8 cellular contexts compared by ENCODE assay signal in the genomic region with DNA sequence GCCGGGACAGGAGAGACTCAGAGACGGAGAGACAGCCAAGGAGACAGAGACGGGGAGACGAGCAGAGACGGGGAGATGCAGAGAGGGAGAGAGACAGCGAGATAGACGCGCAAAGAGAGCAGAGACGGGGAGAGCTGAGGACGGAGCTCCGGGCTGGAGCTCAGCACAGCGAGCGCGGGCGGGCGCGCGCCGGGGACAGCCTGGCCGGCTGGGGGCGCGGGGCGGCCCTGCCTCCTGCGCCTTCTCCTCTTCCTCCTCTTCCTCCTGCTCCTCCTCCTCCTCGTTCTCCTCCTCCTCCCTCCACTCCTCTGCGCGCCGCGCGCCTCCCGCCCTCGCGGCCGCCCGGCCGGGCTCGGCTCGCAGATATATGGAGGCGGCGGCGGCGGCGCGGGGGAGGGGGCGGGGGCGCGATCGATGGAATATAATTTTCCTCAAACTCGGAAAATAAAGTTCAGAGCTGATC. TPM values are rescaled to one million over a fixed set of nuclear protein-coding genes. Genes with fewer than 3 reads are reported as not detected.
DNase-seq lines count a peak whose midpoint lies in the region; ATAC-seq, FAIRE-seq and TF ChIP-seq lines count a peak whose summit lies in the region.

TSS of gene ERFL (minus strand) at position 229 of the 463 bp plus-strand sequence. CDS start 15,530 bp downstream, outside the sequence.

- H3K9ac ChIP-seq in H1 (replicated peaks in 1 of 4; ENCODE audit: extremely low read depth in 1 of 4, low read depth in 3 of 4, low read length in 3 of 4): no peak within 1 kb of the TSS; a peak in 1 of 7 replicates

- H3K9me3 ChIP-seq in Panc1 (ENCODE audit: control insufficient read depth, insufficient read depth, low read depth, low read length): no peaks in the 10 kb centered on the region
- H3K9me3 ChIP-seq in H1 (ENCODE audit: insufficient read depth in 2 of 2, low read depth in 1 of 2, low read length in 1 of 2): no peaks in the 10 kb centered on the region
- no peaks in the 10 kb centered on the region for H3K9me3 ChIP-seq in osteoblast (ENCODE audit: low read depth, low read length)

- peaks cover 25% of the 10 kb centered on the region for H3K4me1 Mint-ChIP-seq in activated T-cell treated with anti-CD3 and anti-CD28 coated beads, Interleukin-2, amount 50 U/mL, for 24 hours (ENCODE audit: low read depth)

- 2% methylated on average over 26 of the region's 49 CpGs; no CpG with 5 or more reads in 1 of the 2 experiments for WGBS in H1 (ENCODE audit: extremely low coverage in 1 of 2, insufficient coverage in 1 of 2, insufficient read length in 1 of 2, insufficient replicate concordance in 2 of 2, low coverage in 1 of 2, low lambda C conversion rate in 2 of 2, missing lambda C conversion rate in 1 of 2), 2 experiments

- CTCF ChIA-PET in Panc1 (lab: Charles Lee): interaction anchor here (0.7 kb wide), 1 partner anchor 71 kb away, joined by 3 read pairs; no protein-coding TSS in a partner anchor
- CTCF ChIA-PET in H1 (lab: Charles Lee; ENCODE audit: partially characterized antibody): interaction anchor here (0.6 to 1.5 kb wide), 8 partner anchors 9 to 55 kb away, joined by 3 to 6 read pairs (median 4); no protein-coding TSS in a partner anchor

- ATAC-seq in Panc1: peak; percentile 59

- H3K4me1 ChIP-seq in Panc1 (ENCODE audit: control insufficient read depth, insufficient read depth, low read length) (no peaks in the 10 kb centered on the region; the same call in 1 of the 2 replicates), H1 (replicated peaks in 1 of 4; ENCODE audit: control insufficient read depth in 3 of 4, insufficient read depth in 4 of 4, low read length in 3 of 4) (peaks cover 6 to 20% (median 14%) of the 10 kb centered on the region in 4 experiments), osteoblast (ENCODE audit: insufficient read depth, low read length) (peaks cover 7% of the 10 kb centered on the region)

- no peak; the same call in 1 of the 2 replicates for TF ChIP-seq CTCF in Panc1 (IDR thresholded peaks at IDR 0.05)
- TF ChIP-seq CTCF in H1 (IDR thresholded peaks at IDR 0.05; ENCODE audit: control extremely low read depth in 1 of 3, insufficient read depth in 1 of 3, low read depth in 1 of 3, low read length in 3 of 3): no peak
- no peak for TF ChIP-seq CTCF in osteoblast (IDR thresholded peaks at IDR 0.05; ENCODE audit: extremely low read depth, low read depth, low read length)

- peak within 1 kb of the TSS; percentile 95 for H2BK20ac ChIP-seq in H1 (ENCODE audit: low read length)

- no peaks in the 10 kb centered on the region for H3K9me3 Mint-ChIP-seq in activated T-cell treated with anti-CD3 and anti-CD28 coated beads, Interleukin-2, amount 50 U/mL, for 24 hours

- peaks cover 3% of the 10 kb centered on the region; the same call in 1 of the 2 replicates for H3K27me3 ChIP-seq in Panc1 (ENCODE audit: control insufficient read depth, insufficient read depth, low read length)
- peaks cover 87 to 97% (median 95%) of the 10 kb centered on the region in 4 experiments for H3K27me3 ChIP-seq in H1 (replicated peaks in 1 of 4; ENCODE audit: control insufficient read depth in 3 of 4, extremely low read depth in 1 of 4, insufficient read depth in 3 of 4, low read length in 3 of 4)
- H3K27me3 ChIP-seq in osteoblast (ENCODE audit: insufficient read depth, low read length): peaks cover 49% of the 10 kb centered on the region

- peak within 1 kb of the TSS; percentile 100 for H2BK15ac ChIP-seq in H1 (ENCODE audit: low read length)

- peaks cover 8 to 31% of the 10 kb centered on the region in 2 experiments for H4K20me1 ChIP-seq in H1 (replicated peaks in 1 of 2; ENCODE audit: control insufficient read depth in 1 of 2, insufficient read depth in 2 of 2, low read length in 2 of 2)
- H4K20me1 ChIP-seq in osteoblast (ENCODE audit: insufficient read depth, low read length): no peaks in the 10 kb centered on the region

- FAIRE-seq in H1 (lab: Jason Lieb, UNC): no peak

- BruUV-seq in Panc1 (replicated peaks; lab: Mats Ljungman, UMichigan): no TSS peak

- peaks cover 3% of the 10 kb centered on the region for H3K27me3 Mint-ChIP-seq in activated T-cell treated with anti-CD3 and anti-CD28 coated beads, Interleukin-2, amount 50 U/mL, for 24 hours

- H3K4me3 Mint-ChIP-seq in activated T-cell treated with anti-CD3 and anti-CD28 coated beads, Interleukin-2, amount 50 U/mL, for 24 hours: peak within 1 kb of the TSS; percentile 79

- no peak within 1 kb of the TSS for H2BK5ac ChIP-seq in H1 (ENCODE audit: low read depth, low read length)

- H3K23ac ChIP-seq in H1 (ENCODE audit: insufficient read length): peak within 1 kb of the TSS; percentile 36

- H4K91ac ChIP-seq in H1 (replicated peaks; ENCODE audit: insufficient read length, low read length): peak within 1 kb of the TSS; percentile 82

- H3K4me2 ChIP-seq in H1 (ENCODE audit: insufficient read depth in 1 of 2, low read depth in 2 of 2, low read length in 2 of 2): peak within 1 kb of the TSS; percentile 66 to 79
- H3K4me2 ChIP-seq in osteoblast (ENCODE audit: insufficient read depth, low read length): peak within 1 kb of the TSS; percentile 73

- H3K27ac ChIP-seq in Panc1 (ENCODE audit: low read length): no peak within 1 kb of the TSS
- H3K27ac ChIP-seq in H1 (ENCODE audit: low read depth, low read length): no peak within 1 kb of the TSS
- no peak within 1 kb of the TSS for H3K27ac ChIP-seq in osteoblast (ENCODE audit: low read depth, low read length)

- H3K14ac ChIP-seq in H1 (ENCODE audit: insufficient read length): no peak within 1 kb of the TSS

- no peak within 1 kb of the TSS for H4K5ac ChIP-seq in H1 (ENCODE audit: insufficient read length, low read depth, low read length)

- no peaks in the 10 kb centered on the region for H3K36me3 ChIP-seq in Panc1 (ENCODE audit: control insufficient read depth, insufficient read depth, low read length)
- H3K36me3 ChIP-seq in H1 (ENCODE audit: control insufficient read depth in 2 of 4, insufficient read depth in 4 of 4, low read length in 3 of 4): no peaks in the 10 kb centered on the region; a peak in 1 of 8 replicates
- H3K36me3 ChIP-seq in osteoblast (ENCODE audit: insufficient read depth, low read length): no peaks in the 10 kb centered on the region

- H3K18ac ChIP-seq in H1 (ENCODE audit: extremely low read depth, low read length): no peak within 1 kb of the TSS; the same call in 1 of the 2 replicates

- peak within 1 kb of the TSS; percentile 88 for H2BK120ac ChIP-seq in H1 (replicated peaks; ENCODE audit: low read depth, low read length)

- H3K23me2 ChIP-seq in H1 (ENCODE audit: low read depth, low read length): peaks cover 12% of the 10 kb centered on the region

- H3K4ac ChIP-seq in H1 (replicated peaks; ENCODE audit: insufficient read length, low read depth, low read length): no peak within 1 kb of the TSS

- no peaks in the 10 kb centered on the region for H3K36me3 Mint-ChIP-seq in activated T-cell treated with anti-CD3 and anti-CD28 coated beads, Interleukin-2, amount 50 U/mL, for 24 hours (ENCODE audit: low read depth)

- no peak for TF ChIP-seq RAD21 in H1 (IDR thresholded peaks at IDR 0.05 in 1 of 2, conservative IDR thresholded peaks at IDR 0.05 in 1 of 2; ENCODE audit: low read depth in 2 of 2, low read length in 2 of 2)

- peak; percentile 64 for DNase-seq in activated T-cell treated with anti-CD3 and anti-CD28 coated beads, Interleukin-2, amount 50 U/mL, for 24 hours
- DNase-seq in activated T-cell treated with anti-CD3 and anti-CD28 coated beads, Interleukin-2, amount 50 U/mL, for 1 hour: no peak
- DNase-seq in Panc1 (ENCODE audit: low read depth, low spot score) (no peak), H1 (ENCODE audit: low read depth in 1 of 2, low spot score in 2 of 2) (no peak), osteoblast (ENCODE audit: insufficient read length, low spot score, missing footprints) (peak; percentile 95), COLO829 (ENCODE audit: low spot score) (no peak), NCI-H1436 treated with DMSO at 0.1 percent for 48 hours (lab: John Stamatoyannopoulos, UW) (no peak), H4 (ENCODE audit: low spot score) (no peak)

- intact Hi-C loops in Panc1 (cut with micrococcal nuclease; ENCODE audit: unreplicated experiment): no loop called here

- no peak for TF ChIP-seq POLR2A in H1 (IDR thresholded peaks at IDR 0.05; ENCODE audit: control extremely low read depth in 1 of 2, low read depth in 2 of 2, low read length in 2 of 2)

- peak within 1 kb of the TSS; percentile 45 to 53 for H3K4me3 ChIP-seq in Panc1 (ENCODE audit: low read depth in 2 of 2, low read length in 2 of 2)
- H3K4me3 ChIP-seq in H1 (ENCODE audit: extremely low read depth in 1 of 4, insufficient read depth in 2 of 4, low read depth in 3 of 4, low read length in 4 of 4): peak within 1 kb of the TSS; percentile 33 to 60 (median 42)
- peak within 1 kb of the TSS; percentile 64 for H3K4me3 ChIP-seq in osteoblast (ENCODE audit: insufficient read depth, low read length)

- peak within 1 kb of the TSS; percentile 5; the same call in 1 of the 2 replicates for H2AFZ ChIP-seq in H1 (ENCODE audit: low read length)
- H2AFZ ChIP-seq in osteoblast (ENCODE audit: low read length): peak within 1 kb of the TSS; percentile 59

- H3K79me2 ChIP-seq in H1 (ENCODE audit: control insufficient read depth in 1 of 2, insufficient read depth in 2 of 2, low read length in 2 of 2) (no peaks in the 10 kb centered on the region), osteoblast (ENCODE audit: insufficient read depth, low read length) (no peaks in the 10 kb centered on the region)

- peak within 1 kb of the TSS; percentile 66 for H3K27ac Mint-ChIP-seq in activated T-cell treated with anti-CD3 and anti-CD28 coated beads, Interleukin-2, amount 50 U/mL, for 24 hours

- peak within 1 kb of the TSS; percentile 96 for H2AK5ac ChIP-seq in H1 (ENCODE audit: low read depth, low read length)

- no peaks in the 10 kb centered on the region for H3K79me1 ChIP-seq in H1 (ENCODE audit: low read depth, low read length)

- in situ Hi-C loops in Panc1 (cut with HindIII; ENCODE audit: low pct_unique_long_range_greater_than_20kb, low sequenced_read_pairs): no loop called here

- POLR2A ChIA-PET in Panc1 (lab: Charles Lee) (no interaction called here), H1 (lab: Charles Lee; ENCODE audit: partially characterized antibody) (interaction anchor here (0.8 to 9.6 kb wide), 8 partner anchors 9 to 68 kb away, joined by 3 to 71 read pairs (median 4); partner anchors contain the start of gene RPS19)

- TF ChIP-seq EP300 in H1 (IDR thresholded peaks at IDR 0.05; ENCODE audit: borderline replicate concordance in 1 of 2, low read depth in 2 of 2, low read length in 2 of 2): no peak

- H3K56ac ChIP-seq in H1 (replicated peaks; ENCODE audit: insufficient read length, low read depth, low read length): no peak within 1 kb of the TSS

- H2BK12ac ChIP-seq in H1 (ENCODE audit: low read depth, low read length): peak within 1 kb of the TSS; percentile 97; the same call in 1 of the 2 replicates

- peak within 1 kb of the TSS; percentile 87 for H4K8ac ChIP-seq in H1 (ENCODE audit: extremely low read depth, insufficient read depth, low read length)

RNA-seq across cellular contexts. Expression of gene ERFL, which starts in this region (rescaled TPM):
- 0.18 TPM for total RNA-seq in Panc1 (2021; ENCODE audit: unreplicated experiment)
- polyA plus RNA-seq in Panc1 (2012; ENCODE audit: insufficient read length): 0.15 TPM
- total RNA-seq in H1 (2021; fragmentation: NEBNext Ultra II Directional; extraction: Animal tissue kit (Norgen Biotek cat#: 25700)): not detected in 2 replicates
- 0.08 and 0.12 TPM in 2 replicates for polyA plus RNA-seq in H1 (2011; rRNA removed)
- 0.03 TPM for polyA plus RNA-seq in H1 (2011; cell fraction: cytosol; rRNA removed)
- polyA plus RNA-seq in H1 (2011; cell fraction: nucleus; rRNA removed): 0.33 TPM
- 0.08 to 0.16 TPM (median 0.10 TPM) in 3 of 4 replicates, not detected in the other for polyA plus RNA-seq in H1 (2012, experiment 1 of 2)
- polyA plus RNA-seq in H1 (2012, experiment 2 of 2): not detected
- polyA plus RNA-seq in H1 (2013, experiment 1 of 2): 0.02 TPM
- polyA plus RNA-seq in H1 (2013, experiment 2 of 2): 0.06 TPM
- polyA minus RNA-seq in H1 (2011; rRNA and poly(A)+ RNA removed): not detected in 2 replicates
- polyA minus RNA-seq in H1 (2011; cell fraction: cytosol; rRNA and poly(A)+ RNA removed): not detected
- polyA minus RNA-seq in H1 (2011; cell fraction: nucleus; rRNA and poly(A)+ RNA removed): not detected
- total RNA-seq in osteoblast: under 0.01 TPM in 2 replicates
- total RNA-seq in H4 (2014; rRNA removed; shearing (Covaris generic)): not detected in 2 replicates

Comparison
In these comparisons a context has a peak if more than half of its experiments do, and no peak if none do; other contexts are left out.
1. Peak in ATAC-seq and H3K4me3 ChIP-seq in Panc1; RNA of the gene not detected or under 1 TPM.
2. Peak in DNase-seq, H3K4me3 ChIP-seq and H3K4me2 ChIP-seq in osteoblast; RNA of the gene not detected or under 1 TPM.